20 cellular contexts compared by ENCODE assay signal in the genomic region with DNA sequence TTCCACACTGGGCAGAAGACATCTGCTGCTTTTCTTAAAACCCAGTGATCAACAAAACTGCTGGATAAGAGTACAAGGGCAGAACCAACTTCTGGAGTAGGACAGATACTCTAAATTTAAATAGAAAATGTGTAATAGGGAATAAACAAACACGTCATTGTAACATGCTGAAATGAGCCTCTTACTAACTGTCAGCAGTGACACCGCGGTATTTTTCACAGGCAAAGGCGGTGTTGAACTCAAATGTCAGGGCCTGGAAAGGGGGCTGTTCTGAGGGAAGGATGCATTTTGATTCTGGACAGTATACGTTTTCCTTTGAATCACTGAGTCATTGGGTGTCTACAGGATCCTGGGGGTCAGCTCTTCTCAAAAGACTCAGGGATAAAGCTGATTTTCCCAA.
DNase-seq lines count a peak whose midpoint lies in the region; ATAC-seq, FAIRE-seq and TF ChIP-seq lines count a peak whose summit lies in the region.
"Had no signal": no experiment of that assay in that cellular context is flagged by ENCODE, and none has a peak within 500 bp of the region (broad histone marks: within the 10 kb centered on the region; RNA-seq: fewer than 3 reads in every experiment).

No MANE protein-coding gene starts in this region.

- TF ChIP-seq RAD21 in H1 (IDR thresholded peaks at IDR 0.05 in 1 of 2, conservative IDR thresholded peaks at IDR 0.05 in 1 of 2; ENCODE audit: low read depth in 2 of 2, low read length in 2 of 2), result no peak

- no peak overlapping the region for H3K4ac ChIP-seq in H1 (replicated peaks; ENCODE audit: insufficient read length, low read depth, low read length)

- no peak overlapping the region for H2BK12ac ChIP-seq in H1 (ENCODE audit: low read depth, low read length)

- no peak overlapping the region for H3K23ac ChIP-seq in H1 (ENCODE audit: insufficient read length)

- H3K9me3 ChIP-seq in BLaER1, result no peaks in the 10 kb centered on the region
- H3K9me3 ChIP-seq in H1 (ENCODE audit: insufficient read depth in 2 of 2, low read depth in 1 of 2, low read length in 1 of 2), result no peaks in the 10 kb centered on the region
- H3K9me3 ChIP-seq in psoas muscle, result no peaks in the 10 kb centered on the region
- H3K9me3 ChIP-seq in MG63, result no peaks in the 10 kb centered on the region
- H3K9me3 ChIP-seq: Peyer's patch had no signal

- H3K79me2 ChIP-seq in H1 (ENCODE audit: control insufficient read depth in 1 of 2, insufficient read depth in 2 of 2, low read length in 2 of 2), result no peaks in the 10 kb centered on the region

- H3K79me1 ChIP-seq in H1 (ENCODE audit: low read depth, low read length), result no peaks in the 10 kb centered on the region

- H3K14ac ChIP-seq in H1 (ENCODE audit: insufficient read length), result no peak overlapping the region

- H2BK20ac ChIP-seq in H1 (ENCODE audit: low read length), result no peak overlapping the region

- H3K36me3 ChIP-seq in BLaER1, result peaks cover 31% of the 10 kb centered on the region
- no peaks in the 10 kb centered on the region for H3K36me3 ChIP-seq in H1 (ENCODE audit: control insufficient read depth in 2 of 4, insufficient read depth in 4 of 4, low read length in 3 of 4)
- H3K36me3 ChIP-seq in psoas muscle (ENCODE audit: insufficient read depth in 1 of 2, low read depth in 1 of 2), result peaks cover 0 to 20% of the 10 kb centered on the region in 2 donors
- H3K36me3 ChIP-seq in MG63, result peaks cover 8% of the 10 kb centered on the region

- H2AFZ ChIP-seq in H1 (ENCODE audit: low read length), result no peak overlapping the region

- 91% methylated on average over 5 of the region's 5 CpGs; no CpG with 5 or more reads in 1 of the 2 experiments for WGBS in H1 (ENCODE audit: extremely low coverage in 1 of 2, insufficient coverage in 1 of 2, insufficient read length in 1 of 2, insufficient replicate concordance in 2 of 2, low coverage in 1 of 2, low lambda C conversion rate in 2 of 2, missing lambda C conversion rate in 1 of 2), 2 experiments
- WGBS in psoas muscle, 3 donors, result 88 to 98% (median 93%) methylated on average over 5 of the region's 5 CpGs

- H3K4me1 ChIP-seq in BLaER1, result peaks cover 100% of the 10 kb centered on the region
- peaks cover 0 to 19% (median 10%) of the 10 kb centered on the region in 4 experiments; a peak in 6 of 7 replicates for H3K4me1 ChIP-seq in H1 (replicated peaks in 1 of 4; ENCODE audit: control insufficient read depth in 3 of 4, insufficient read depth in 4 of 4, low read length in 3 of 4)
- peaks cover 24% of the 10 kb centered on the region for H3K4me1 ChIP-seq in psoas muscle
- H3K4me1 ChIP-seq: Peyer's patch had no signal

- in situ Hi-C loops in SK-MEL-5 (cut with HindIII; ENCODE audit: low pct_unique_long_range_greater_than_20kb, low sequenced_read_pairs), result no loop called here

- no peak overlapping the region for H2AK5ac ChIP-seq in H1 (ENCODE audit: low read depth, low read length)

- H3K4me2 ChIP-seq in BLaER1, result peak overlapping the region; percentile 62
- H3K4me2 ChIP-seq in H1 (ENCODE audit: insufficient read depth in 1 of 2, low read depth in 2 of 2, low read length in 2 of 2), result no peak overlapping the region

- H3K9ac ChIP-seq in BLaER1 (peak overlapping the region; percentile 43; the same call in 1 of the 2 replicates), H1 (replicated peaks in 1 of 4; ENCODE audit: extremely low read depth in 1 of 4, low read depth in 3 of 4, low read length in 3 of 4) (no peak overlapping the region)

- no peak overlapping the region for H3K56ac ChIP-seq in H1 (replicated peaks; ENCODE audit: insufficient read length, low read depth, low read length)

- TF ChIP-seq EP300 in H1 (IDR thresholded peaks at IDR 0.05; ENCODE audit: borderline replicate concordance in 1 of 2, low read depth in 2 of 2, low read length in 2 of 2), result no peak

- H3K23me2 ChIP-seq in H1 (ENCODE audit: low read depth, low read length), result no peaks in the 10 kb centered on the region

- H4K20me1 ChIP-seq in BLaER1 (no peaks in the 10 kb centered on the region), H1 (replicated peaks in 1 of 2; ENCODE audit: control insufficient read depth in 1 of 2, insufficient read depth in 2 of 2, low read length in 2 of 2) (no peaks in the 10 kb centered on the region)

- FAIRE-seq in H1 (lab: Jason Lieb, UNC), result no peak
- FAIRE-seq: A204.1 had no signal

- no peak overlapping the region for H4K91ac ChIP-seq in H1 (replicated peaks; ENCODE audit: insufficient read length, low read length)

- peak overlapping the region; percentile 24; the same call in 1 of the 2 replicates for H2BK5ac ChIP-seq in H1 (ENCODE audit: low read depth, low read length)

- H3K4me3 ChIP-seq in BLaER1, result no peak overlapping the region
- H3K4me3 ChIP-seq in H1 (ENCODE audit: extremely low read depth in 1 of 4, insufficient read depth in 2 of 4, low read depth in 3 of 4, low read length in 4 of 4), result no peak overlapping the region
- H3K4me3 ChIP-seq in psoas muscle, result no peak overlapping the region
- no peak overlapping the region for H3K4me3 ChIP-seq in MG63
- H3K4me3 ChIP-seq: Peyer's patch had no signal

- TF ChIP-seq POLR2A in H1 (IDR thresholded peaks at IDR 0.05; ENCODE audit: control extremely low read depth in 1 of 2, low read depth in 2 of 2, low read length in 2 of 2), result no peak

- H3K27me3 ChIP-seq in BLaER1 (no peaks in the 10 kb centered on the region), H1 (replicated peaks in 1 of 4; ENCODE audit: control insufficient read depth in 3 of 4, extremely low read depth in 1 of 4, insufficient read depth in 3 of 4, low read length in 3 of 4) (no peaks in the 10 kb centered on the region), psoas muscle (ENCODE audit: insufficient read depth in 3 of 3, low read length in 2 of 3) (no peaks in the 10 kb centered on the region), MG63 (no peaks in the 10 kb centered on the region)
- H3K27me3 ChIP-seq: Peyer's patch had no signal

- H3K18ac ChIP-seq in H1 (ENCODE audit: extremely low read depth, low read length), result no peak overlapping the region

- TF ChIP-seq CTCF in H1 (IDR thresholded peaks at IDR 0.05; ENCODE audit: control extremely low read depth in 1 of 3, insufficient read depth in 1 of 3, low read depth in 1 of 3, low read length in 3 of 3) (no peak), psoas muscle (IDR thresholded peaks at IDR 0.05) (no peak)

- POLR2A ChIA-PET in H1 (lab: Charles Lee; ENCODE audit: partially characterized antibody), result interaction anchor here (1.7 kb wide), 1 partner anchor 10 kb away, joined by 3 read pairs; no protein-coding TSS in a partner anchor

- DNase-seq in SK-MEL-5 (ENCODE audit: low read depth, low spot score) (peak; percentile 30), H1 (ENCODE audit: low read depth in 1 of 2, low spot score in 2 of 2) (no peak), psoas muscle (no peak), MG63 (no peak), NAMALWA (ENCODE audit: low spot score) (no peak)
- DNase-seq: CD4-positive, CD25-positive, alpha-beta regulatory T cell; EL; H7; KBM-7; NCI-H1105; NCI-H146; NCI-H2029; NCI-H345; NCI-H524; NCI-H774; Peyer's patch had no signal

- ATAC-seq in psoas muscle (no peak), HG02973 (IDR thresholded peaks at IDR 0.05; ENCODE audit: unreplicated experiment) (no peak), GM19023 (IDR thresholded peaks at IDR 0.05; ENCODE audit: unreplicated experiment) (no peak)

- no peak overlapping the region for H2BK15ac ChIP-seq in H1 (ENCODE audit: low read length)

- CTCF ChIA-PET in H1 (lab: Charles Lee; ENCODE audit: partially characterized antibody), result interaction anchor here (1.5 to 2.5 kb wide), 2 partner anchors 11 kb away, joined by 5 to 11 read pairs; no protein-coding TSS in a partner anchor

- no peak overlapping the region for H2BK120ac ChIP-seq in H1 (replicated peaks; ENCODE audit: low read depth, low read length)

- no peak overlapping the region for H4K5ac ChIP-seq in H1 (ENCODE audit: insufficient read length, low read depth, low read length)

- no peak overlapping the region for H4K8ac ChIP-seq in H1 (ENCODE audit: extremely low read depth, insufficient read depth, low read length)

- H3K27ac ChIP-seq in BLaER1 (0 out of 2 replicates have a peak overlapping the region, but pooled peaks have one; percentile 52), H1 (ENCODE audit: low read depth, low read length) (no peak overlapping the region), psoas muscle (peak overlapping the region; percentile 66)
- H3K27ac ChIP-seq: Peyer's patch had no signal

- intact Hi-C loops in psoas muscle (cut with DNase I), result no loop called here

TF ChIP-seq in H1, 55 proteins besides CTCF, POLR2A, EP300 and RAD21:
- TF ChIP-seq YY1 (IDR thresholded peaks at IDR 0.05; ENCODE audit: low read depth, low read length) (no peak), KDM5A (IDR thresholded peaks at IDR 0.05; ENCODE audit: low read length) (no peak), ASH2L (IDR thresholded peaks at IDR 0.05; ENCODE audit: low read length) (no peak), TBP (IDR thresholded peaks at IDR 0.05; ENCODE audit: low read depth, low read length) (no peak), KDM4A (IDR thresholded peaks at IDR 0.05; ENCODE audit: low read depth, low read length, severe bottlenecking) (no peak), RFX5 (IDR thresholded peaks at IDR 0.05; ENCODE audit: borderline replicate concordance, low read depth, low read length) (no peak), SIRT6 (IDR thresholded peaks at IDR 0.05; ENCODE audit: low read length) (no peak), SAP30 (IDR thresholded peaks at IDR 0.05; ENCODE audit: insufficient read depth, insufficient replicate concordance, low read length) (no peak), EGR1 (IDR thresholded peaks at IDR 0.05; ENCODE audit: borderline replicate concordance, low read depth, low read length) (no peak), CEBPB (IDR thresholded peaks at IDR 0.05; ENCODE audit: low read depth, low read length) (no peak), JUN (IDR thresholded peaks at IDR 0.05; ENCODE audit: low read depth, low read length) (no peak), FOSL1 (IDR thresholded peaks at IDR 0.05; ENCODE audit: insufficient read depth, low read depth, low read length) (no peak), TCF12 (IDR thresholded peaks at IDR 0.05; ENCODE audit: low read depth, low read length) (no peak), MAFK (IDR thresholded peaks at IDR 0.05; ENCODE audit: low read depth, low read length) (no peak)
- TF ChIP-seq, protein P1, sequence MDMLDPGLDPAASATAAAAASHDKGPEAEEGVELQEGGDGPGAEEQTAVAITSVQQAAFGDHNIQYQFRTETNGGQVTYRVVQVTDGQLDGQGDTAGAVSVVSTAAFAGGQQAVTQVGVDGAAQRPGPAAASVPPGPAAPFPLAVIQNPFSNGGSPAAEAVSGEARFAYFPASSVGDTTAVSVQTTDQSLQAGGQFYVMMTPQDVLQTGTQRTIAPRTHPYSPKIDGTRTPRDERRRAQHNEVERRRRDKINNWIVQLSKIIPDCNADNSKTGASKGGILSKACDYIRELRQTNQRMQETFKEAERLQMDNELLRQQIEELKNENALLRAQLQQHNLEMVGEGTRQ (IDR thresholded peaks at IDR 0.05; ENCODE audit: low read length), result no peak
